8 cellular contexts compared by ENCODE assay signal in the genomic region with DNA sequence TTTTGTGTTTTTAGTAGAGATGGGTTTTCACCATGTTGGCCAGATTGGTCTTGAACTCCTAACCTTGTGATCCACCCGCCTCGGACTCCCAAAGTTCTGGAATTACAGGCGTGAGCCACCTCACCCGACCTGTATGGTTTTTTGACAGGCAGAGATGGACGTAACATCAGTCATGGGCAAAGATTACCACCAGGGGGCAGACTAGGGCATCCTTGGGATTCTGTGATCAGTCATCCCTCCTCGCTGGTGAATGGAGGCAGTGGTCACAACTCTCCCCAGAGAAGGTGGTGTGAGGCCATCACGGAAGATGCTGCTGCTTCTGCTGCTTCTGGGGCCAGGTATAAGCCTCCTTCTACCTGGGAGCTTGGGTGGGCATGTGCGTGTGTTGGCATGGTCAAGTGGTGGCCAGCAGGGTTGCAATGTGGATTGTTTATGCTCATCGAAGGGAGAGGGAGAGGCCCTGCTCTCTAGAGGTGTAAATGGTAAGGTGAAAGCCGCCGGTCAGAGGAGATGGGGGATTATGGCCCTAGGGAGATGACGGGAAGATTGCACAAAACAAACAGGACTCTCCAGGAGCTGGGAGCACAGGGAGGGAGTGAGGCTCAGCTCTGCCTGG.
A peak's percentile ranks its signal among the peaks of the same experiment; 100 is the strongest.
DNase-seq lines count a peak whose midpoint lies in the region; ATAC-seq lines count a peak whose summit lies in the region.

No MANE protein-coding gene starts in this region.

- DNase-seq in NK-92 treated with Interleukin-12 subunit alpha and Interleukin-12 subunit beta, amount 100 ng/mL, for 24 hours (lab: John Stamatoyannopoulos, UW): peak; percentile 25
- no peak for DNase-seq in NK-92 (lab: John Stamatoyannopoulos, UW; ENCODE audit: unreplicated experiment)
- peak; percentile 10 for DNase-seq in NCI-H526 treated with DMSO at 0.1 percent for 48 hours (lab: John Stamatoyannopoulos, UW)
- peak; percentile 71 for DNase-seq in activated CD8-positive, alpha-beta memory T cell treated with anti-CD3 and anti-CD28 coated beads, Interleukin-2, amount 50 U/mL, for 4 hours
- peak; percentile 22 for DNase-seq in fibroblast of peridontal ligament (ENCODE audit: extremely low read depth)
- DNase-seq in pons (ENCODE audit: low spot score): peak; percentile 29
- DNase-seq in DMS153 (lab: John Stamatoyannopoulos, UW): no peak

- peak; percentile 90 for ATAC-seq in HG02588 (IDR thresholded peaks at IDR 0.05; ENCODE audit: unreplicated experiment)

Comparison
In these comparisons a context has a peak if more than half of its experiments do, and no peak if none do; other contexts are left out.
1. DNase-seq: peak in NK-92 treated with Interleukin-12 subunit alpha and Interleukin-12 subunit beta, amount 100 ng/mL, for 24 hours (single experiment), NCI-H526 treated with DMSO at 0.1 percent for 48 hours (single experiment), activated CD8-positive, alpha-beta memory T cell treated with anti-CD3 and anti-CD28 coated beads, Interleukin-2, amount 50 U/mL, for 4 hours (single experiment), fibroblast of peridontal ligament (single experiment) and pons (single experiment); none in NK-92 (single experiment) and DMS153 (single experiment).